In genomic region chr13:73129023-73129422, GRCh38 we compare ENCODE assay signal across 28 cellular contexts.
"Had no signal": no experiment of that assay in that cellular context is flagged by ENCODE, and none has a peak within 500 bp of the region (broad histone marks: within the 10 kb centered on the region; RNA-seq: fewer than 3 reads in every experiment).

No MANE protein-coding gene starts in this region.

- H3K36me3 Mint-ChIP-seq: activated naive CD8-positive, alpha-beta T cell treated with anti-CD3 and anti-CD28 coated beads, Interleukin-2, amount 10 ng/mL, durations not matched to agents 7 days and 5 days; T-cell had no signal

- H3K27ac Mint-ChIP-seq: activated CD4-positive, alpha-beta T cell treated with anti-CD3 and anti-CD28 coated beads for 36 hours; activated CD8-positive, alpha-beta T cell treated with anti-CD3 and anti-CD28 coated beads for 36 hours; activated naive CD4-positive, alpha-beta T cell treated with anti-CD3 and anti-CD28 coated beads for 36 hours; activated naive CD8-positive, alpha-beta T cell treated with anti-CD3 and anti-CD28 coated beads, Interleukin-2, amount 10 ng/mL, durations not matched to agents 7 days and 5 days; activated T-helper 1 cell treated with anti-CD3 and anti-CD28 coated beads, Interleukin-12 subunit alpha, Interleukin-12 subunit beta, Interleukin-2, Interleukin-4 antibody, amounts not matched to agents 30 ng/mL and 10 ng/mL and 1 ng/mL, durations not matched to agents 14 hours and 24 hours and 36 hours; T-cell had no signal

- H3K36me3 ChIP-seq: WERI-Rb-1 had no signal

- H3K4me3 Mint-ChIP-seq: activated CD4-positive, alpha-beta T cell treated with anti-CD3 and anti-CD28 coated beads for 36 hours; activated CD8-positive, alpha-beta T cell treated with anti-CD3 and anti-CD28 coated beads for 36 hours; activated naive CD4-positive, alpha-beta T cell treated with anti-CD3 and anti-CD28 coated beads for 36 hours; activated naive CD8-positive, alpha-beta T cell treated with anti-CD3 and anti-CD28 coated beads, Interleukin-2, amount 10 ng/mL, durations not matched to agents 7 days and 5 days; activated T-helper 1 cell treated with anti-CD3 and anti-CD28 coated beads, Interleukin-12 subunit alpha, Interleukin-12 subunit beta, Interleukin-2, Interleukin-4 antibody, amounts not matched to agents 30 ng/mL and 10 ng/mL and 1 ng/mL, durations not matched to agents 14 hours and 24 hours and 36 hours; central memory CD8-positive, alpha-beta T cell; T-cell had no signal

- H3K27me3 ChIP-seq: body of pancreas had no signal

- H3K4me1 Mint-ChIP-seq: activated naive CD8-positive, alpha-beta T cell treated with anti-CD3 and anti-CD28 coated beads, Interleukin-2, amount 10 ng/mL, durations not matched to agents 7 days and 5 days; central memory CD8-positive, alpha-beta T cell; T-cell had no signal

- H3K9me3 ChIP-seq: body of pancreas had no signal

- DNase-seq: activated CD4-positive, alpha-beta T cell treated with anti-CD3 and anti-CD28 coated beads for 36 hours; activated CD4-positive, alpha-beta T cell treated with anti-CD3 and anti-CD28 coated beads, Interleukin-2, amount 50 U/mL, for 1 hour; activated CD8-positive, alpha-beta memory T cell treated with anti-CD3 and anti-CD28 coated beads, Interleukin-2, amount 50 U/mL, for 4 hours; activated CD8-positive, alpha-beta T cell treated with anti-CD3 and anti-CD28 coated beads for 36 hours; activated effector memory CD4-positive, alpha-beta T cell treated with anti-CD3 and anti-CD28 coated beads, Interleukin-2, amount 50 U/mL, for 16 hours; activated naive CD4-positive, alpha-beta T cell treated with anti-CD3 and anti-CD28 coated beads for 36 hours; activated naive CD8-positive, alpha-beta T cell treated with anti-CD3 and anti-CD28 coated beads, Interleukin-2, amount 10 ng/mL, durations not matched to agents 7 days and 5 days; aorta; body of pancreas; KG1; NCI-H1048; NCI-H1930; NCI-H2171; NCI-H2227 treated with DMSO at 0.1 percent for 48 hours; NCI-H510A treated with DMSO at 0.1 percent for 48 hours; NCI-H69; NK-92 treated with Interleukin-12 subunit alpha and Interleukin-12 subunit beta, amount 100 ng/mL, for 24 hours; OCI-M1; RPMI8226; T-cell; T-helper 2 cell; T1000; WERI-Rb-1 had no signal

- H3K27ac ChIP-seq: body of pancreas, SK-N-MC, WERI-Rb-1 had no signal

- H3K4me1 ChIP-seq: body of pancreas had no signal

- H3K9me3 Mint-ChIP-seq: activated CD8-positive, alpha-beta T cell treated with anti-CD3 and anti-CD28 coated beads for 36 hours; activated naive CD4-positive, alpha-beta T cell treated with anti-CD3 and anti-CD28 coated beads for 36 hours; activated T-helper 1 cell treated with anti-CD3 and anti-CD28 coated beads, Interleukin-12 subunit alpha, Interleukin-12 subunit beta, Interleukin-2, Interleukin-4 antibody, amounts not matched to agents 30 ng/mL and 10 ng/mL and 1 ng/mL, durations not matched to agents 14 hours and 24 hours and 36 hours; central memory CD8-positive, alpha-beta T cell; T-cell had no signal

- ATAC-seq: activated CD4-positive, alpha-beta T cell treated with anti-CD3 and anti-CD28 coated beads for 36 hours; activated CD8-positive, alpha-beta T cell treated with anti-CD3 and anti-CD28 coated beads for 36 hours; body of pancreas; Panc1; Right ventricle myocardium inferior; T-cell had no signal

- H3K4me3 ChIP-seq: body of pancreas, SK-N-MC had no signal
